ENCODE assay signal across 16 cellular contexts in the genomic region with DNA sequence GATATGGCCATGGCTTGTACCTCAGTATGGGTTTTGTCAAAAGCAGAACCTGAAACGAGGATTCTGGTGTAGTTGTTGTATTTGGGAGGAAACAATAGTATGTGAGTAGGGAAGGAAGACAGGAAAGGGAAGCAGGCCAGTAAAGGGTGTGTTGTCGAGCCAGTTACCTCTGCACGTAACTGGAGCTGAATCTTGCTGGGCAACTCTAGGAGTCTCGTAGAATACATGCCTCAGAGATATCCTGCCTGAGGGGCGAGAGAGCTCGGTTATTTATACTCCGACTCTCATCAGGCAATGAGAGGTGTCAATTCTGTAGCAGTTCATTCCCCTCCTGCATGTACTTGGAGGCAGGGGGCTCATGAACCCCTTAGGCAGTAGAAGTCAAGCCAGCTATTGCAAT. TPM values are rescaled to one million over a fixed set of nuclear protein-coding genes. Genes with fewer than 3 reads are reported as not detected.
A peak's percentile ranks its signal among the peaks of the same experiment; 100 is the strongest.
DNase-seq lines count a peak whose midpoint lies in the region; ATAC-seq and TF ChIP-seq lines count a peak whose summit lies in the region.
"Had no signal": no experiment of that assay in that cellular context is flagged by ENCODE, and none has a peak within 500 bp of the region (broad histone marks: within the 10 kb centered on the region; RNA-seq: fewer than 3 reads in every experiment).

No MANE protein-coding gene starts in this region.

- no peaks in the 10 kb centered on the region for H4K20me1 ChIP-seq in H9 (ENCODE audit: control insufficient read depth, insufficient read depth, insufficient read length)

- ATAC-seq in esophagus mucosa (peak; percentile 86), thoracic aorta (ENCODE audit: insufficient number of reproducible peaks, low FRiP score, low read depth) (peak; percentile 12), heart right ventricle (no peak)
- no peak for ATAC-seq in activated T-helper 17 cell treated with anti-CD3 and anti-CD28 coated beads, Interleukin-2, amount 50 U/mL, for 72 hours (replicated peaks)

- no peak overlapping the region for H3K27ac ChIP-seq in thoracic aorta
- no peak overlapping the region for H3K27ac ChIP-seq in heart right ventricle
- H3K27ac ChIP-seq in H9 (ENCODE audit: insufficient read length, low read depth, low read length), result no peak overlapping the region

- H2BK120ac ChIP-seq in H9 (ENCODE audit: low read depth, low read length, poor library complexity, severe bottlenecking), result no peak overlapping the region

- no peak overlapping the region for H3K14ac ChIP-seq in H9 (ENCODE audit: insufficient read depth, low read length)

- H3K9me3 ChIP-seq in thoracic aorta (no peaks in the 10 kb centered on the region), heart right ventricle (no peaks in the 10 kb centered on the region), H9 (ENCODE audit: control insufficient read depth, low read depth, low read length) (no peaks in the 10 kb centered on the region)
- H3K9me3 ChIP-seq: BE2C had no signal

- peak overlapping the region in 1 of 3 experiments; percentile 61; a peak in 1 of 7 replicates for H3K27ac Mint-ChIP-seq in H9
- H3K27ac Mint-ChIP-seq in activated T-helper 17 cell treated with anti-CD3 and anti-CD28 coated beads, Interleukin-2, amount 50 U/mL, for 72 hours, result no peak overlapping the region
- H3K27ac Mint-ChIP-seq: CD4-positive, alpha-beta memory T cell had no signal

- H4K8ac ChIP-seq in H9 (replicated peaks; ENCODE audit: insufficient read length, low read depth, low read length), result no peak overlapping the region

- no peak overlapping the region for H2BK15ac ChIP-seq in H9 (ENCODE audit: low read depth, low read length)

- no peak for TF ChIP-seq CTCF in thoracic aorta (IDR thresholded peaks at IDR 0.05)
- no peak for TF ChIP-seq CTCF in heart right ventricle (IDR thresholded peaks at IDR 0.05)
- TF ChIP-seq CTCF in H9 (conservative IDR thresholded peaks at IDR 0.05), result no peak

- DNase-seq in MV-4-11 (lab: John Stamatoyannopoulos, UW), result peak; percentile 16
- DNase-seq in SKM-1 treated with dmso at 0.1 percent for 144 hours (lab: John Stamatoyannopoulos, UW; ENCODE audit: unreplicated experiment), result peak; percentile 23
- no peak for DNase-seq in thoracic aorta (ENCODE audit: low spot score)
- no peak for DNase-seq in heart right ventricle
- no peak for DNase-seq in H9
- DNase-seq: BE2C; CD4-positive, alpha-beta memory T cell; H7; NCI-H1092 treated with DMSO at 0.1 percent for 48 hours; NCI-H2081 treated with DMSO at 0.1 percent for 48 hours; NCI-H510A; SHP77; SW 1271 had no signal

- no peak overlapping the region for H3K9ac ChIP-seq in H9 (ENCODE audit: extremely low read depth, insufficient read length, low read length)

- peaks cover 11 to 16% of the 10 kb centered on the region in 2 experiments for H3K4me1 Mint-ChIP-seq in H9
- no peaks in the 10 kb centered on the region for H3K4me1 Mint-ChIP-seq in activated T-helper 17 cell treated with anti-CD3 and anti-CD28 coated beads, Interleukin-2, amount 50 U/mL, for 72 hours
- H3K4me1 Mint-ChIP-seq: CD4-positive, alpha-beta memory T cell; IgD-negative memory B cell had no signal

- no peaks in the 10 kb centered on the region for H3K27me3 ChIP-seq in thoracic aorta (replicated peaks; ENCODE audit: insufficient read depth)
- no peaks in the 10 kb centered on the region for H3K27me3 ChIP-seq in heart right ventricle
- H3K27me3 ChIP-seq in H9 (ENCODE audit: insufficient read depth, low read length), result no peaks in the 10 kb centered on the region; the same call in 1 of the 2 replicates
- H3K27me3 ChIP-seq: BE2C had no signal

- H3K36me3 ChIP-seq in thoracic aorta, result no peaks in the 10 kb centered on the region
- H3K36me3 ChIP-seq in heart right ventricle, result no peaks in the 10 kb centered on the region
- H3K36me3 ChIP-seq: BE2C had no signal

- 72 to 73% methylated on average over 7 of the region's 7 CpGs for WGBS in heart right ventricle, 2 donors
- WGBS in H9 (ENCODE audit: extremely low coverage, insufficient read length, low lambda C conversion rate), result no CpG with 5 or more reads among the region's 7 CpGs

- no peaks in the 10 kb centered on the region for H3K79me2 ChIP-seq in H9 (ENCODE audit: insufficient read depth, low read length)

- no peak overlapping the region for H2BK5ac ChIP-seq in H9 (ENCODE audit: insufficient read length, low read length)

- H2AK5ac ChIP-seq in H9 (ENCODE audit: insufficient read length, low read length), result no peak overlapping the region

- H3K4me1 ChIP-seq in thoracic aorta (ENCODE audit: control insufficient read depth in 1 of 2, low read depth in 2 of 2), result no peaks in the 10 kb centered on the region
- no peaks in the 10 kb centered on the region for H3K4me1 ChIP-seq in heart right ventricle
- no peaks in the 10 kb centered on the region for H3K4me1 ChIP-seq in H9 (ENCODE audit: insufficient read depth, low read length)
- H3K4me1 ChIP-seq: BE2C had no signal

- H4K5ac ChIP-seq in H9 (ENCODE audit: insufficient read length, low read depth, low read length), result no peak overlapping the region

- no peak overlapping the region for H2AFZ ChIP-seq in H9 (ENCODE audit: low read length)

- no peak overlapping the region for H2BK12ac ChIP-seq in H9 (ENCODE audit: insufficient read length, low read depth, low read length)

- H3K56ac ChIP-seq in H9 (ENCODE audit: insufficient read length, low read depth, low read length), result no peak overlapping the region

- no peak overlapping the region for H3K18ac ChIP-seq in H9 (ENCODE audit: insufficient read length, low read depth, low read length)

- no peak overlapping the region for H3K23ac ChIP-seq in H9 (ENCODE audit: insufficient read length, low read depth, low read length)

- no peaks in the 10 kb centered on the region for H3K79me1 ChIP-seq in H9 (ENCODE audit: insufficient read depth, low read depth, low read length, poor library complexity, severe bottlenecking)

- no peak overlapping the region for H3K4me3 ChIP-seq in thoracic aorta
- H3K4me3 ChIP-seq in heart right ventricle, result no peak overlapping the region

- H3K36me3 Mint-ChIP-seq in H9 (ENCODE audit: insufficient read depth in 1 of 3, low read depth in 3 of 3), result no peaks in the 10 kb centered on the region; a peak in 1 of 7 replicates
- H3K36me3 Mint-ChIP-seq in activated T-helper 17 cell treated with anti-CD3 and anti-CD28 coated beads, Interleukin-2, amount 50 U/mL, for 72 hours (ENCODE audit: low read depth), result no peaks in the 10 kb centered on the region
- H3K36me3 Mint-ChIP-seq: CD4-positive, alpha-beta memory T cell; IgD-negative memory B cell had no signal

- no peak overlapping the region for H3T11ph ChIP-seq in H9 (ENCODE audit: low read length)

- H3K27me3 Mint-ChIP-seq in H9 (ENCODE audit: low read depth), result no peaks in the 10 kb centered on the region
- H3K27me3 Mint-ChIP-seq in activated T-helper 17 cell treated with anti-CD3 and anti-CD28 coated beads, Interleukin-2, amount 50 U/mL, for 72 hours, result no peaks in the 10 kb centered on the region

- H2BK20ac ChIP-seq in H9 (ENCODE audit: low read depth, low read length, poor library complexity, severe bottlenecking), result no peak overlapping the region

- H3K4ac ChIP-seq in H9 (ENCODE audit: low read depth, low read length), result no peak overlapping the region

- H3K9me3 Mint-ChIP-seq in H9, result peaks cover 0 to 2% of the 10 kb centered on the region in 2 experiments; a peak in 4 of 5 replicates
- H3K9me3 Mint-ChIP-seq in activated T-helper 17 cell treated with anti-CD3 and anti-CD28 coated beads, Interleukin-2, amount 50 U/mL, for 72 hours, result peaks cover 5% of the 10 kb centered on the region
- H3K9me3 Mint-ChIP-seq: CD4-positive, alpha-beta memory T cell; IgD-negative memory B cell had no signal

- no peak overlapping the region for H4K91ac ChIP-seq in H9 (ENCODE audit: insufficient read length, low read depth, low read length)

- no peaks in the 10 kb centered on the region for H3K23me2 ChIP-seq in H9 (ENCODE audit: insufficient read length, low read depth, low read length, poor library complexity, severe bottlenecking)

- no peak overlapping the region for H3K4me3 Mint-ChIP-seq in H9
- no peak overlapping the region for H3K4me3 Mint-ChIP-seq in activated T-helper 17 cell treated with anti-CD3 and anti-CD28 coated beads, Interleukin-2, amount 50 U/mL, for 72 hours
- H3K4me3 Mint-ChIP-seq: CD4-positive, alpha-beta memory T cell; IgD-negative memory B cell had no signal

- intact Hi-C loops in heart right ventricle (cut with DNase I), result no loop called here

- H3K4me2 ChIP-seq in H9 (ENCODE audit: insufficient read depth, insufficient read length, low read length), result no peak overlapping the region

RNA-seq across cellular contexts. Expression of a gene that starts 45.9 kb away (rescaled TPM):
- total RNA-seq in esophagus mucosa, result 0.56 TPM
- total RNA-seq in thoracic aorta, result under 1 TPM; 0.14 to 0.41 TPM
- 1 to 10 TPM in 8 of 10 donors, under 1 TPM in 2; 0.74 to 8.8 (median 3.7) TPM for total RNA-seq in heart right ventricle
- 1 to 10 TPM in 1 of 2 donors, under 1 TPM in 1; 0.66 to 1.4 TPM for polyA plus RNA-seq in heart right ventricle
- 0.13 and 0.20 TPM in 2 replicates for total RNA-seq in H9 (2021)
- not detected for total RNA-seq in activated T-helper 17 cell treated with anti-CD3 and anti-CD28 coated beads, Interleukin-2, amount 50 U/mL, for 72 hours
- total RNA-seq: CD4-positive, alpha-beta memory T cell had no signal

Comparison
In these comparisons a context has a peak if more than half of its experiments do, and no peak if none do; other contexts are left out.
1. DNase-seq: peak in MV-4-11 (single experiment) and SKM-1 treated with dmso at 0.1 percent for 144 hours (single experiment); none in thoracic aorta (single experiment), heart right ventricle (0 of 2) and H9 (single experiment).
2. ATAC-seq: peak in esophagus mucosa (single experiment) and thoracic aorta (single experiment); none in heart right ventricle (0 of 8) and activated T-helper 17 cell treated with anti-CD3 and anti-CD28 coated beads, Interleukin-2, amount 50 U/mL, for 72 hours (single experiment).